ENCODE assay signal across 1 cellular context in genomic region chr17:74204474-74204873, GRCh38.
A peak's percentile ranks its signal among the peaks of the same experiment; 100 is the strongest.
TF ChIP-seq lines count a peak whose summit lies in the region.

No MANE protein-coding gene starts in this region.

TF ChIP-seq in GM12878, 131 proteins besides CTCF, POLR2A, EP300 and RAD21:
- 0 out of 2 replicates have a peak, but pooled peaks have one; percentile 6 for TF ChIP-seq POLR2AphosphoS5 (IDR thresholded peaks at IDR 0.05; ENCODE audit: low read length)
- TF ChIP-seq NKRF (conservative IDR thresholded peaks at IDR 0.05): no peak
- TF ChIP-seq USF2 (IDR thresholded peaks at IDR 0.05; ENCODE audit: borderline replicate concordance, low read depth, low read length): no peak
- peak; percentile 3; the same call in 1 of the 3 replicates for TF ChIP-seq POU2F2 (IDR thresholded peaks at IDR 0.05; ENCODE audit: borderline replicate concordance, low read depth, low read length)
